Comparison of ENCODE assay signal across 12 cellular contexts in genomic region chr13:75869981-75870380, GRCh38.
DNase-seq lines count a peak whose midpoint lies in the region; ATAC-seq and TF ChIP-seq lines count a peak whose summit lies in the region.
"Had no signal": no experiment of that assay in that cellular context is flagged by ENCODE, and none has a peak within 500 bp of the region (broad histone marks: within the 10 kb centered on the region; RNA-seq: fewer than 3 reads in every experiment).

No MANE protein-coding gene starts in this region.

- DNase-seq in CD4-positive, alpha-beta memory T cell: peak; percentile 46 to 68 (median 59)
- DNase-seq in activated T-helper 2 cell treated with anti-CD3 and anti-CD28 coated beads, Interferon-gamma antibody, Interleukin-2, Interleukin-4, amounts not matched to agents 10 μg/mL and 5 μg/mL and 100 μg/mL, durations not matched to agents 14 hours and 24 hours and 36 hours (ENCODE audit: low spot score): peak; percentile 19
- DNase-seq in right lobe of liver (no peak), erythroblast (lab: John Stamatoyannopoulos, UW) (no peak), stomach (no peak)
- DNase-seq: brain microvascular endothelial cell, spleen had no signal

- peaks cover 18% of the 10 kb centered on the region for H3K4me1 ChIP-seq in CD4-positive, alpha-beta memory T cell (ENCODE audit: insufficient read depth, low read length)
- H3K4me1 ChIP-seq in right lobe of liver: no peaks in the 10 kb centered on the region
- peaks cover 0 to 6% (median 0%) of the 10 kb centered on the region in 4 donors for H3K4me1 ChIP-seq in stomach
- H3K4me1 ChIP-seq: Caco-2 had no signal

- CTCF ChIA-PET in CD4-positive, alpha-beta memory T cell (lab: Charles Lee; ENCODE audit: partially characterized antibody): interaction anchor here (0.9 to 11.2 kb wide), 39 partner anchors 9 to 1110 kb away, joined by 3 to 127 read pairs (median 5); no protein-coding TSS in a partner anchor

- H3K4me1 Mint-ChIP-seq in CD4-positive, alpha-beta memory T cell: peaks cover 4 to 19% (median 15%) of the 10 kb centered on the region in 4 donors
- peaks cover 25% of the 10 kb centered on the region for H3K4me1 Mint-ChIP-seq in activated T-helper 2 cell treated with anti-CD3 and anti-CD28 coated beads, Interferon-gamma antibody, Interleukin-2, Interleukin-4, amounts not matched to agents 10 μg/mL and 5 μg/mL and 100 μg/mL, durations not matched to agents 14 hours and 24 hours and 36 hours (ENCODE audit: low read depth)

- POLR2A ChIA-PET in CD4-positive, alpha-beta memory T cell (lab: Charles Lee; ENCODE audit: partially characterized antibody): interaction anchor here (0.8 kb wide), 1 partner anchor 108 kb away, joined by 3 read pairs; no protein-coding TSS in a partner anchor

- peak overlapping the region; percentile 44 for H3K27ac ChIP-seq in CD4-positive, alpha-beta memory T cell (ENCODE audit: low read depth, low read length)
- H3K27ac ChIP-seq in right lobe of liver (no peak overlapping the region), stomach (no peak overlapping the region)
- H3K27ac ChIP-seq: brain microvascular endothelial cell had no signal

- TF ChIP-seq CTCF in right lobe of liver (IDR thresholded peaks at IDR 0.05): no peak
- no peak for TF ChIP-seq CTCF in stomach (IDR thresholded peaks at IDR 0.05)

- no peaks in the 10 kb centered on the region for H3K36me3 ChIP-seq in CD4-positive, alpha-beta memory T cell (ENCODE audit: insufficient read depth, low read length)
- H3K36me3 ChIP-seq in right lobe of liver (no peaks in the 10 kb centered on the region), stomach (no peaks in the 10 kb centered on the region)
- H3K36me3 ChIP-seq: brain microvascular endothelial cell, spleen had no signal

- 25% methylated on average over 4 of the region's 4 CpGs for WGBS in right lobe of liver (ENCODE audit: insufficient coverage, low coverage, low lambda C conversion rate, missing lambda C conversion rate)
- 32 to 44% (median 36%) methylated on average over 4 of the region's 4 CpGs for WGBS in stomach, 5 donors

- TF ChIP-seq POLR2A in right lobe of liver (IDR thresholded peaks at IDR 0.05) (no peak), erythroblast (IDR thresholded peaks at IDR 0.05; ENCODE audit: low read length) (no peak), stomach (IDR thresholded peaks at IDR 0.05) (no peak)

- H3K4me3 Mint-ChIP-seq in CD4-positive, alpha-beta memory T cell: peak overlapping the region; percentile 68 to 86 (median 80)
- H3K4me3 Mint-ChIP-seq in activated T-helper 2 cell treated with anti-CD3 and anti-CD28 coated beads, Interferon-gamma antibody, Interleukin-2, Interleukin-4, amounts not matched to agents 10 μg/mL and 5 μg/mL and 100 μg/mL, durations not matched to agents 14 hours and 24 hours and 36 hours (ENCODE audit: low read depth): peak overlapping the region; percentile 63
- H3K4me3 Mint-ChIP-seq: nephron had no signal

- peak overlapping the region; percentile 71 to 90 (median 89) for H3K27ac Mint-ChIP-seq in CD4-positive, alpha-beta memory T cell
- H3K27ac Mint-ChIP-seq in activated T-helper 2 cell treated with anti-CD3 and anti-CD28 coated beads, Interferon-gamma antibody, Interleukin-2, Interleukin-4, amounts not matched to agents 10 μg/mL and 5 μg/mL and 100 μg/mL, durations not matched to agents 14 hours and 24 hours and 36 hours: no peak overlapping the region

- peak; percentile 24 for ATAC-seq in GM21786 (IDR thresholded peaks at IDR 0.05; ENCODE audit: unreplicated experiment)
- peak; percentile 28 to 49 (median 44) for ATAC-seq in right lobe of liver
- no peak for ATAC-seq in HG02981 (IDR thresholded peaks at IDR 0.05; ENCODE audit: unreplicated experiment)
- ATAC-seq in GM19397 (IDR thresholded peaks at IDR 0.05; ENCODE audit: unreplicated experiment): no peak

- intact Hi-C loops in CD4-positive, alpha-beta memory T cell (cut with micrococcal nuclease): loop anchor here (1.0 to 5.0 kb wide), 4 partner anchors 108 to 1033 kb away; no protein-coding TSS in a partner anchor
- intact Hi-C loops in activated T-helper 2 cell treated with anti-CD3 and anti-CD28 coated beads, Interferon-gamma antibody, Interleukin-2, Interleukin-4, amounts not matched to agents 10 μg/mL and 5 μg/mL and 100 μg/mL, durations not matched to agents 14 hours and 24 hours and 36 hours (cut with micrococcal nuclease): loop anchor here (2.0 kb wide), 2 partner anchors 109 to 175 kb away; no protein-coding TSS in a partner anchor
- intact Hi-C loops in right lobe of liver (cut with DNase I) (loop anchor here (10.0 kb wide), 3 partner anchors 145 to 605 kb away; no protein-coding TSS in a partner anchor), stomach (cut with DNase I; ENCODE audit: low total_unique reads) (loop anchor here (5.0 to 10.0 kb wide), 3 partner anchors 175 to 1032 kb away; no protein-coding TSS in a partner anchor)

- H3K4me3 ChIP-seq in CD4-positive, alpha-beta memory T cell (ENCODE audit: low read length in 2 of 2): no peak overlapping the region
- H3K4me3 ChIP-seq in right lobe of liver: peak overlapping the region in 1 of 3 donors; percentile 29
- no peak overlapping the region for H3K4me3 ChIP-seq in stomach

- H3K9me3 Mint-ChIP-seq in CD4-positive, alpha-beta memory T cell: no peaks in the 10 kb centered on the region
- H3K9me3 Mint-ChIP-seq in activated T-helper 2 cell treated with anti-CD3 and anti-CD28 coated beads, Interferon-gamma antibody, Interleukin-2, Interleukin-4, amounts not matched to agents 10 μg/mL and 5 μg/mL and 100 μg/mL, durations not matched to agents 14 hours and 24 hours and 36 hours: no peaks in the 10 kb centered on the region
- H3K9me3 Mint-ChIP-seq: nephron had no signal

- no peak for TF ChIP-seq EP300 in stomach (IDR thresholded peaks at IDR 0.05)

- no peaks in the 10 kb centered on the region for H3K36me3 Mint-ChIP-seq in CD4-positive, alpha-beta memory T cell
- H3K36me3 Mint-ChIP-seq in activated T-helper 2 cell treated with anti-CD3 and anti-CD28 coated beads, Interferon-gamma antibody, Interleukin-2, Interleukin-4, amounts not matched to agents 10 μg/mL and 5 μg/mL and 100 μg/mL, durations not matched to agents 14 hours and 24 hours and 36 hours (ENCODE audit: low read depth): no peaks in the 10 kb centered on the region

- no peaks in the 10 kb centered on the region for H3K27me3 ChIP-seq in CD4-positive, alpha-beta memory T cell (ENCODE audit: insufficient read depth, low read length)
- no peaks in the 10 kb centered on the region for H3K27me3 ChIP-seq in right lobe of liver
- no peaks in the 10 kb centered on the region for H3K27me3 ChIP-seq in stomach
- H3K27me3 ChIP-seq: brain microvascular endothelial cell had no signal

- no peaks in the 10 kb centered on the region for H3K9me3 ChIP-seq in CD4-positive, alpha-beta memory T cell (ENCODE audit: control insufficient read depth in 1 of 2, low read length in 2 of 2)
- H3K9me3 ChIP-seq in right lobe of liver (no peaks in the 10 kb centered on the region), stomach (no peaks in the 10 kb centered on the region)
- H3K9me3 ChIP-seq: Caco-2, spleen had no signal

- no peaks in the 10 kb centered on the region for H3K27me3 Mint-ChIP-seq in CD4-positive, alpha-beta memory T cell
- H3K27me3 Mint-ChIP-seq in activated T-helper 2 cell treated with anti-CD3 and anti-CD28 coated beads, Interferon-gamma antibody, Interleukin-2, Interleukin-4, amounts not matched to agents 10 μg/mL and 5 μg/mL and 100 μg/mL, durations not matched to agents 14 hours and 24 hours and 36 hours (ENCODE audit: low read depth): peaks cover 13% of the 10 kb centered on the region

Comparison
In these comparisons a context has a peak if more than half of its experiments do, and no peak if none do; other contexts are left out.
1. DNase-seq: peak in CD4-positive, alpha-beta memory T cell (5 of 5) and activated T-helper 2 cell treated with anti-CD3 and anti-CD28 coated beads, Interferon-gamma antibody, Interleukin-2, Interleukin-4, amounts not matched to agents 10 μg/mL and 5 μg/mL and 100 μg/mL, durations not matched to agents 14 hours and 24 hours and 36 hours (single experiment); none in right lobe of liver (0 of 3), erythroblast (0 of 2) and stomach (single experiment).
2. ATAC-seq: peak in GM21786 (single experiment) and right lobe of liver (4 of 4); none in HG02981 (single experiment) and GM19397 (single experiment).